1 cellular context compared by ENCODE assay signal in the genomic region with DNA sequence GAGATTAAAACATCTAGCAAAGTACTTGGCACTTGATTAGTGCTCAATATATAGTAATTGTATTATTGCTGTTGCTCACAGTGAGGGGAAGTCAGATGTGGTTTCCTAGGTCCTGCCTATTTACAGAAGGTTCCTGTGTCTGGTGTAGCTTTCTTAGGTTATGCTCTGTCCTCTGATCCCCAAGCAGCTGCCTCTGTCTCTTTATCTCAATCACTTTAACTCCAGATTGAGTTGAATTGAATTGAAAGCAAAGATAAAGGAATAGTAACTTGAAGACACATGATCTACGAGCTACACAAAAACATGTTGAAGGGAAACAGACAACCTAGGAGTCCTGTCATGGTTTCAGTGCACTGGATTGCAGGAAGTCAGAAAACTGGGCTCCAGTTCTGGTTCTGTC.
TF ChIP-seq lines count a peak whose summit lies in the region.

No MANE protein-coding gene starts in this region.

TF ChIP-seq in SK-N-SH, 30 proteins besides CTCF, POLR2A, EP300 and RAD21 (continued from another document):
- TF ChIP-seq TAF1 (IDR thresholded peaks at IDR 0.05; ENCODE audit: borderline replicate concordance, low read depth, low read length), result no peak
- no peak for TF ChIP-seq MXI1 (IDR thresholded peaks at IDR 0.05; ENCODE audit: low read depth, low read length)
- TF ChIP-seq FOXM1 (IDR thresholded peaks at IDR 0.05; ENCODE audit: low read depth), result no peak
